Comparison of ENCODE assay signal across 18 cellular contexts in genomic region chr20:12028771-12029170, GRCh38.
"Had no signal": no experiment of that assay in that cellular context is flagged by ENCODE, and none has a peak within 500 bp of the region (broad histone marks: within the 10 kb centered on the region; RNA-seq: fewer than 3 reads in every experiment).

No MANE protein-coding gene starts in this region.

- H3K27ac ChIP-seq: colonic mucosa, epithelial cell of prostate, foreskin keratinocyte, lower lobe of right lung, parathyroid adenoma, right lobe of liver, thoracic aorta, tibial nerve, upper lobe of right lung, uterus had no signal

- H3K4me1 ChIP-seq: colonic mucosa, foreskin keratinocyte, lower lobe of right lung, parathyroid adenoma, right lobe of liver, tibial nerve, upper lobe of right lung, uterus had no signal

- H2AFZ ChIP-seq: parathyroid adenoma had no signal

- H3K79me2 ChIP-seq: parathyroid adenoma had no signal

- H3K27me3 ChIP-seq: colonic mucosa, foreskin keratinocyte, right lobe of liver, tibial nerve, upper lobe of right lung, uterus had no signal

- H3K36me3 ChIP-seq: colonic mucosa, lower lobe of right lung, right lobe of liver, thoracic aorta, tibial nerve, upper lobe of right lung, uterus had no signal

- DNase-seq: colonic mucosa; effector CD8-positive, alpha-beta T cell; endodermal cell; foreskin keratinocyte; left ventricle myocardium superior; lower lobe of right lung; natural killer cell; right lobe of liver; small intestine; stimulated activated CD4-positive, alpha-beta T cell treated with anti-CD3 and anti-CD28 coated beads, Interleukin-15, amount 100 ng/mL, for 24 hours; stimulated activated CD4-positive, alpha-beta T cell treated with anti-CD3 and anti-CD28 coated beads, Interleukin-2, amount 100 ng/mL, for 48 hours; stimulated activated naive B cell treated with anti-CD40 and anti-IgM and Interleukin-4, amounts not matched to agents 10 μg/mL and 1 μg/mL and 100 μg/mL, for 72 hours; upper lobe of right lung; uterus had no signal

- H3K9me3 ChIP-seq: colonic mucosa, lower lobe of right lung, right lobe of liver, thoracic aorta, tibial nerve, upper lobe of right lung, uterus had no signal

- H3K9ac ChIP-seq: parathyroid adenoma had no signal

- H3K4me3 ChIP-seq: colonic mucosa, lower lobe of right lung, right lobe of liver, thoracic aorta, tibial nerve, upper lobe of right lung, uterus had no signal
